13 cellular contexts compared by ENCODE assay signal in genomic region chr5:72288923-72289322, GRCh38. TPM values are rescaled to one million over a fixed set of nuclear protein-coding genes. Genes with fewer than 3 reads are reported as not detected.
DNase-seq lines count a peak whose midpoint lies in the region; ATAC-seq and TF ChIP-seq lines count a peak whose summit lies in the region.
"Had no signal": no experiment of that assay in that cellular context is flagged by ENCODE, and none has a peak within 500 bp of the region (broad histone marks: within the 10 kb centered on the region; RNA-seq: fewer than 3 reads in every experiment).

No MANE protein-coding gene starts in this region.

- no peaks in the 10 kb centered on the region for H3K27me3 ChIP-seq in right atrium auricular region
- no peaks in the 10 kb centered on the region for H3K27me3 ChIP-seq in tibial artery

- H3K4me1 ChIP-seq in right atrium auricular region (peaks cover 0 to 13% of the 10 kb centered on the region in 2 donors), tibial artery (peaks cover 0 to 64% (median 6%) of the 10 kb centered on the region in 4 donors)

- H3K36me3 ChIP-seq in right atrium auricular region (no peaks in the 10 kb centered on the region), tibial artery (peaks cover 0 to 3% (median 0%) of the 10 kb centered on the region in 3 donors)

- ATAC-seq in Right ventricle myocardium superior (ENCODE audit: poor library complexity) (peak; percentile 52), GM19023 (IDR thresholded peaks at IDR 0.05; ENCODE audit: unreplicated experiment) (no peak)

- H3K4me3 ChIP-seq in right atrium auricular region (no peak overlapping the region), tibial artery (no peak overlapping the region)

- intact Hi-C loops in Right ventricle myocardium superior (cut with DNase I) = no loop called here
- intact Hi-C loops in tibial artery (cut with DNase I; ENCODE audit: low total_unique reads) = no loop called here

- H3K9me3 ChIP-seq in right atrium auricular region (no peaks in the 10 kb centered on the region), tibial artery (no peaks in the 10 kb centered on the region)

- H3K27ac ChIP-seq in right atrium auricular region = no peak overlapping the region
- peak overlapping the region; percentile 9 to 41 for H3K27ac ChIP-seq in tibial artery
- H3K27ac ChIP-seq: VCaP had no signal

- TF ChIP-seq CTCF in right atrium auricular region (IDR thresholded peaks at IDR 0.05) = no peak
- no peak for TF ChIP-seq CTCF in tibial artery (IDR thresholded peaks at IDR 0.05)

- DNase-seq in Right ventricle myocardium superior (no peak), right atrium auricular region (ENCODE audit: low spot score) (no peak), NCI-H446 (lab: John Stamatoyannopoulos, UW) (peak; percentile 93 to 96), cerebellar cortex (ENCODE audit: low spot score) (peak; percentile 99), tibial artery (no peak), AG20443 (ENCODE audit: low spot score) (no peak)
- no peak for DNase-seq in stimulated activated CD8-positive, alpha-beta memory T cell treated with anti-CD3 and anti-CD28 coated beads, Interleukin-4, amount 100 ng/mL, for 48 hours
- DNase-seq: activated naive CD8-positive, alpha-beta T cell treated with anti-CD3 and anti-CD28 coated beads, Interleukin-2, amount 10 ng/mL, durations not matched to agents 7 days and 5 days; NCI-H1048; stimulated activated CD4-positive, alpha-beta T cell treated with anti-CD3 and anti-CD28 coated beads, Interleukin-4, amount 100 ng/mL, for 1 hour; stimulated activated naive CD4-positive, alpha-beta T cell treated with Interleukin-2 at 50 U/mL for 16 hours had no signal

RNA-seq across cellular contexts. Expression of gene MRPS27, which starts 31.1 kb away (rescaled TPM):
- total RNA-seq in Right ventricle myocardium superior (69.3 TPM), right atrium auricular region (10 to 100 TPM; 40.1 to 59.0 TPM)

RNA-seq across cellular contexts. Expression of gene PTCD2, which starts 31.2 kb away (rescaled TPM):
- total RNA-seq in Right ventricle myocardium superior (18.6 TPM), right atrium auricular region (1 to 10 TPM; 5.1 to 9.2 TPM)

Comparison
In these comparisons a context has a peak if more than half of its experiments do, and no peak if none do; other contexts are left out.
1. DNase-seq: peak in NCI-H446 (2 of 2) and cerebellar cortex (single experiment); none in Right ventricle myocardium superior (single experiment), right atrium auricular region (single experiment), tibial artery (0 of 2), AG20443 (single experiment) and stimulated activated CD8-positive, alpha-beta memory T cell treated with anti-CD3 and anti-CD28 coated beads, Interleukin-4, amount 100 ng/mL, for 48 hours (single experiment).
2. H3K27ac ChIP-seq: peak in tibial artery (2 of 2); none in right atrium auricular region (0 of 2).